In the genomic region with DNA sequence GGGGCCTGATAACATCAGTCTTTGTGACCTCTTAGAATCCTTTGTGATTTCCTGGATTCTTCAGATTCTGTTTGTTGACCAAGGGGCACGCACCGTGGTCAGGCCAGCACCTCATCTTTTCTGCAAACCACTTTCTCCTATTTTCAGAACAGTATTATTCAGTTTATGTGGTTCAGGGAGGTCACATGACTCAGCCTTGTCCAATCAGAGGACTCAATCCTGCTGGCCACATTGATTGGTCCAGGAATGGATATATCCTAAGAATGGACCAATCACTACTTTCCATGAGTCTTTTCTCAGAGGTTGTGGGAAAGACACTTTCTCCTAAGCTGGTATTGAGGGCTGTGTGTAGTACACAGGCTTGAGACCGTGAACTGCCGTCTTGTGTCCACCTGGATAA, we compare ENCODE assay signal across 32 cellular contexts.
"Had no signal": no experiment of that assay in that cellular context is flagged by ENCODE, and none has a peak within 500 bp of the region (broad histone marks: within the 10 kb centered on the region; RNA-seq: fewer than 3 reads in every experiment).

No MANE protein-coding gene starts in this region.

- H3K27me3 ChIP-seq: neural progenitor cell, ovary, right atrium auricular region, thyroid gland, tibial nerve, upper lobe of left lung, vagina had no signal

- DNase-seq: naive B cell; natural killer cell; occipital lobe; ovary; posterior cingulate gyrus; retina; spleen; stimulated activated CD4-positive, alpha-beta T cell treated with anti-CD3 and anti-CD28 coated beads, Interleukin-12 subunit alpha, Interleukin-12 subunit beta, amount 100 ng/mL, for 4 hours; stimulated activated CD4-positive, alpha-beta T cell treated with anti-CD3 and anti-CD28 coated beads, Interleukin-1b, Interleukin-23, amount 100 ng/mL, for 48 hours; stimulated activated CD4-positive, alpha-beta T cell treated with anti-CD3 and anti-CD28 coated beads, Interleukin-4, amount 100 ng/mL, for 1 hour; stimulated activated CD4-positive, alpha-beta T cell treated with anti-CD3 and anti-CD28 coated beads, Interleukin-4, amount 100 ng/mL, for 4 hours; stimulated activated CD8-positive, alpha-beta memory T cell treated with anti-CD3 and anti-CD28 coated beads, Interleukin-4, amount 100 ng/mL, for 48 hours; stimulated activated naive CD4-positive, alpha-beta T cell; stimulated activated naive CD8-positive, alpha-beta T cell treated with anti-CD3 and anti-CD28 coated beads, Interleukin-15, amount 100 ng/mL, for 72 hours; stimulated activated naive CD8-positive, alpha-beta T cell treated with anti-CD3 and anti-CD28 coated beads, Interleukin-15, Interleukin-2, amounts not matched to agents 100 U/mL and 50 U/mL, for 24 hours; substantia nigra; thyroid gland; trophoblast cell; upper lobe of left lung had no signal

- H3K9me3 ChIP-seq: ovary, prostate gland, right atrium auricular region, spleen, suprapubic skin, thoracic aorta, thyroid gland, upper lobe of left lung, vagina had no signal

- FAIRE-seq: urothelium cell line had no signal

- H3K36me3 ChIP-seq: neural progenitor cell, ovary, prostate gland, right atrium auricular region, spleen, suprapubic skin, thoracic aorta, thyroid gland, tibial nerve, upper lobe of left lung, vagina had no signal

- H3K27ac ChIP-seq: neural progenitor cell, ovary, parathyroid adenoma, prostate gland, right atrium auricular region, skin epidermis, spleen, suprapubic skin, thoracic aorta, thyroid gland, tibial nerve, upper lobe of left lung, vagina had no signal

- ATAC-seq: natural killer cell; sciatic nerve; stimulated activated memory B cell treated with anti-CD40 and anti-IgM and Interleukin-4, amounts not matched to agents 10 μg/mL and 1 μg/mL and 100 μg/mL, for 72 hours; stimulated activated naive CD8-positive, alpha-beta T cell treated with anti-CD3 and anti-CD28 coated beads, Interleukin-15, amount 100 ng/mL, for 72 hours; stimulated activated naive CD8-positive, alpha-beta T cell treated with anti-CD3 and anti-CD28 coated beads, Interleukin-15, Interleukin-2, amounts not matched to agents 100 U/mL and 50 U/mL, for 24 hours had no signal

- H3K4me1 ChIP-seq: parathyroid adenoma, prostate gland, right atrium auricular region, spleen, suprapubic skin, thyroid gland, tibial nerve, upper lobe of left lung, vagina had no signal

- H3K9ac ChIP-seq: neural progenitor cell, parathyroid adenoma had no signal

- H3K4me3 ChIP-seq: neural progenitor cell, ovary, prostate gland, right atrium auricular region, skin epidermis, smooth muscle cell, spleen, suprapubic skin, thoracic aorta, thyroid gland, tibial nerve, upper lobe of left lung, vagina had no signal

- H3K79me2 ChIP-seq: parathyroid adenoma had no signal

- H2AFZ ChIP-seq: neural progenitor cell, parathyroid adenoma had no signal

- H3K4me2 ChIP-seq: neural progenitor cell, smooth muscle cell had no signal
